Comparison of ENCODE assay signal across 10 cellular contexts in the genomic region with DNA sequence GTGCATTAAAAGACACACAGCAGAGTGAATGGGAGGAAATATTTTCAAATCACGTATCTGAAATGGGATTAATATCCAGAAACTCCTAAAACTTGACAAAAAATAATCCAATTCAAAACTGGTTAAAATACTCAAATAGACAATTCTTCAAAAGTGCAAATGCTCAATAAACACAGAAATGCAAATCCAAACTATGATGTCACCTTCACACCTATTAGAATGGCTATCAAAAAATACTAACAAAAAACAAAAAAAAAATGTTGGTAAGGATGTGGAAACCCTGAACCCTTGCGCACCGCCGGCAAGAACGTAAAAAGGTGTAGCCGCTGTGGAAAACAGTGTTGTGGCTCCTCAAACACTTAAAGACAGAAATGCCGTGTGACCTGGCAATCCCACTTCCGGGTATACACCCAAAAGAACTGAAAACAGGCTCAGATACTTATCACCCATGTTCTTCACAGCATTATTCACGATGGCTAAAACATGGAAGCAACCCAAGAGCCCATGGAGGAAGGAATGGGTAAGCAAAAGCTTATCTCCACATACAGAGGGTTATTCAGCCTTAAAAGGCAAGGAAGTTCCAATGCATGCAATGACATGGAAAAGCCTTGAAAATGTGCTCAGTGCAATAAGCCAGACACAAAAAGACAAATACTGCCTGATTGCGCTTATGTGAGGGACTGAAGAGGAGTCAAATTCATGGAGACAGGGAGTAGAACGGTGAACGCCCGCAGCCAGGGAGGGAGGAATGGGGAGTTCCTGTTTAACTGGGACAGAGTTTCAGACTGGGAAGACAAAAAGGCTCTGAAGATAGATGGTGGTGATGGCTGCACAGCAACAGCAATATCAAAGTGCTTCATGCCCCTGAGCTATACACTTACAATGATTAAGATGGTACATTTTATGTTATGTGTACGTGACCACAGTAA. TPM values are rescaled to one million over a fixed set of nuclear protein-coding genes. Genes with fewer than 3 reads are reported as not detected.
DNase-seq lines count a peak whose midpoint lies in the region; ATAC-seq and TF ChIP-seq lines count a peak whose summit lies in the region.
"Had no signal": no experiment of that assay in that cellular context is flagged by ENCODE, and none has a peak within 500 bp of the region (broad histone marks: within the 10 kb centered on the region; RNA-seq: fewer than 3 reads in every experiment).

No MANE protein-coding gene starts in this region.

- no peak overlapping the region for H3K9ac ChIP-seq in endodermal cell (ENCODE audit: extremely low read depth, low read length, poor library complexity, severe bottlenecking)

- H3K4me3 ChIP-seq in endodermal cell (ENCODE audit: low read length) (no peak overlapping the region), breast epithelium (no peak overlapping the region)

- no peaks in the 10 kb centered on the region for H3K9me3 ChIP-seq in endodermal cell (ENCODE audit: control insufficient read depth, low read length)
- no peaks in the 10 kb centered on the region for H3K9me3 ChIP-seq in breast epithelium

- no peaks in the 10 kb centered on the region for H3K9me3 Mint-ChIP-seq in activated CD8-positive, alpha-beta memory T cell treated with anti-CD3 and anti-CD28 coated beads, Interleukin-2, amount 10 ng/mL, durations not matched to agents 7 days and 5 days (ENCODE audit: low read depth)
- no peaks in the 10 kb centered on the region for H3K9me3 Mint-ChIP-seq in activated CD8-positive, alpha-beta T cell treated with anti-CD3 and anti-CD28 coated beads for 36 hours
- no peaks in the 10 kb centered on the region for H3K9me3 Mint-ChIP-seq in endodermal cell

- peak; percentile 88 for ATAC-seq in activated CD8-positive, alpha-beta memory T cell treated with anti-CD3 and anti-CD28 coated beads, Interleukin-2, amount 10 ng/mL, durations not matched to agents 7 days and 5 days
- ATAC-seq in activated CD8-positive, alpha-beta T cell treated with anti-CD3 and anti-CD28 coated beads for 36 hours, result peak; percentile 82
- peak; percentile 70 for ATAC-seq in stimulated activated naive CD8-positive, alpha-beta T cell treated with anti-CD3 and anti-CD28 coated beads, Interleukin-15, Interleukin-2, amounts not matched to agents 100 U/mL and 50 U/mL, for 24 hours

- H3K27ac Mint-ChIP-seq in activated CD8-positive, alpha-beta memory T cell treated with anti-CD3 and anti-CD28 coated beads, Interleukin-2, amount 10 ng/mL, durations not matched to agents 7 days and 5 days, result peak overlapping the region; percentile 75
- H3K27ac Mint-ChIP-seq in activated CD8-positive, alpha-beta T cell treated with anti-CD3 and anti-CD28 coated beads for 36 hours, result peak overlapping the region; percentile 73
- peak overlapping the region; percentile 2 for H3K27ac Mint-ChIP-seq in endodermal cell

- 95% methylated on average over 13 to 14 of the region's 14 CpGs for WGBS in endodermal cell (ENCODE audit: insufficient coverage in 1 of 2, insufficient read length in 1 of 2), 2 experiments

- peak; percentile 80 for DNase-seq in activated CD8-positive, alpha-beta memory T cell treated with anti-CD3 and anti-CD28 coated beads, Interleukin-2, amount 10 ng/mL, durations not matched to agents 7 days and 5 days
- no peak for DNase-seq in activated CD8-positive, alpha-beta memory T cell treated with anti-CD3 and anti-CD28 coated beads for 24 hours
- peak; percentile 72 for DNase-seq in activated CD8-positive, alpha-beta T cell treated with anti-CD3 and anti-CD28 coated beads for 36 hours
- no peak for DNase-seq in endodermal cell
- no peak for DNase-seq in stimulated activated naive CD8-positive, alpha-beta T cell treated with anti-CD3 and anti-CD28 coated beads, Interleukin-15, Interleukin-2, amounts not matched to agents 100 U/mL and 50 U/mL, for 24 hours
- no peak for DNase-seq in G401 (ENCODE audit: low spot score)
- no peak for DNase-seq in T1000 (lab: John Stamatoyannopoulos, UW)
- DNase-seq in breast epithelium (ENCODE audit: low spot score in 2 of 2), result no peak
- DNase-seq: 8988T; stimulated activated CD8-positive, alpha-beta memory T cell treated with anti-CD3 and anti-CD28 coated beads, Interleukin-4, amount 100 ng/mL, for 48 hours had no signal

- H3K27ac ChIP-seq in endodermal cell (ENCODE audit: low read depth, low read length) (no peak overlapping the region), breast epithelium (no peak overlapping the region)

- H3K36me3 ChIP-seq in endodermal cell (ENCODE audit: control insufficient read depth, insufficient read depth, low read length) (peaks cover 60% of the 10 kb centered on the region), breast epithelium (no peaks in the 10 kb centered on the region)

- intact Hi-C loops in activated CD8-positive, alpha-beta T cell treated with anti-CD3 and anti-CD28 coated beads for 36 hours (cut with micrococcal nuclease), result no loop called here
- intact Hi-C loops in breast epithelium (cut with DNase I; ENCODE audit: low total_unique reads), result no loop called here

- H3K4me1 Mint-ChIP-seq in activated CD8-positive, alpha-beta memory T cell treated with anti-CD3 and anti-CD28 coated beads, Interleukin-2, amount 10 ng/mL, durations not matched to agents 7 days and 5 days, result peaks cover 60% of the 10 kb centered on the region
- peaks cover 77% of the 10 kb centered on the region for H3K4me1 Mint-ChIP-seq in activated CD8-positive, alpha-beta T cell treated with anti-CD3 and anti-CD28 coated beads for 36 hours (ENCODE audit: low read depth)
- H3K4me1 Mint-ChIP-seq in endodermal cell, result no peaks in the 10 kb centered on the region

- no peaks in the 10 kb centered on the region for H3K27me3 Mint-ChIP-seq in activated CD8-positive, alpha-beta memory T cell treated with anti-CD3 and anti-CD28 coated beads, Interleukin-2, amount 10 ng/mL, durations not matched to agents 7 days and 5 days
- no peaks in the 10 kb centered on the region for H3K27me3 Mint-ChIP-seq in activated CD8-positive, alpha-beta T cell treated with anti-CD3 and anti-CD28 coated beads for 36 hours
- no peaks in the 10 kb centered on the region for H3K27me3 Mint-ChIP-seq in endodermal cell (ENCODE audit: insufficient read depth)

- H3K4me3 Mint-ChIP-seq in activated CD8-positive, alpha-beta memory T cell treated with anti-CD3 and anti-CD28 coated beads, Interleukin-2, amount 10 ng/mL, durations not matched to agents 7 days and 5 days, result peak overlapping the region; percentile 27
- H3K4me3 Mint-ChIP-seq in activated CD8-positive, alpha-beta T cell treated with anti-CD3 and anti-CD28 coated beads for 36 hours, result peak overlapping the region; percentile 6
- H3K4me3 Mint-ChIP-seq in endodermal cell, result no peak overlapping the region

- H3K27me3 ChIP-seq in endodermal cell (ENCODE audit: control insufficient read depth, insufficient read depth, low read length, poor library complexity, severe bottlenecking) (no peaks in the 10 kb centered on the region), breast epithelium (no peaks in the 10 kb centered on the region)

- in situ Hi-C loops in G401 (cut with HindIII; ENCODE audit: low sequenced_read_pairs), result no loop called here

- TF ChIP-seq POLR2A in breast epithelium (IDR thresholded peaks at IDR 0.05), result no peak

- POLR2A ChIA-PET in activated CD8-positive, alpha-beta T cell treated with anti-CD3 and anti-CD28 coated beads for 36 hours (lab: Charles Lee), result interaction anchor here (0.6 to 1.6 kb wide), 3 partner anchors 44 to 502 kb away, joined by 3 to 5 read pairs (median 3); no protein-coding TSS in a partner anchor

- CTCF ChIA-PET in activated CD8-positive, alpha-beta memory T cell treated with anti-CD3 and anti-CD28 coated beads, Interleukin-2, amount 10 ng/mL, durations not matched to agents 7 days and 5 days (lab: Charles Lee), result interaction anchor here (0.6 to 1.0 kb wide), 2 partner anchors 18 to 90 kb away, joined by 3 read pairs; no protein-coding TSS in a partner anchor
- CTCF ChIA-PET in activated CD8-positive, alpha-beta T cell treated with anti-CD3 and anti-CD28 coated beads for 36 hours (lab: Charles Lee), result no interaction called here

- H3K4me1 ChIP-seq in endodermal cell (ENCODE audit: control insufficient read depth, insufficient read depth, low read length), result no peaks in the 10 kb centered on the region
- peaks cover 3 to 5% of the 10 kb centered on the region in 2 donors for H3K4me1 ChIP-seq in breast epithelium

- TF ChIP-seq CTCF in activated CD8-positive, alpha-beta T cell treated with anti-CD3 and anti-CD28 coated beads for 36 hours (IDR thresholded peaks at IDR 0.05), result no peak
- no peak for TF ChIP-seq CTCF in endodermal cell (conservative IDR thresholded peaks at IDR 0.05)
- no peak for TF ChIP-seq CTCF in breast epithelium (IDR thresholded peaks at IDR 0.05)

- H3K36me3 Mint-ChIP-seq in activated CD8-positive, alpha-beta memory T cell treated with anti-CD3 and anti-CD28 coated beads, Interleukin-2, amount 10 ng/mL, durations not matched to agents 7 days and 5 days, result peaks cover 40% of the 10 kb centered on the region
- H3K36me3 Mint-ChIP-seq in activated CD8-positive, alpha-beta T cell treated with anti-CD3 and anti-CD28 coated beads for 36 hours (ENCODE audit: low read depth), result peaks cover 51% of the 10 kb centered on the region
- peaks cover 58% of the 10 kb centered on the region for H3K36me3 Mint-ChIP-seq in endodermal cell (ENCODE audit: low read depth)

RNA-seq across cellular contexts. Expression of gene BRD1, which starts 19.6 kb away (rescaled TPM):
- total RNA-seq in activated CD8-positive, alpha-beta memory T cell treated with anti-CD3 and anti-CD28 coated beads, Interleukin-2, amount 10 ng/mL, durations not matched to agents 7 days and 5 days, result 10 to 100 TPM; 49.9 to 56.6 TPM
- 10 to 100 TPM; 24.5 to 29.0 TPM for total RNA-seq in activated CD8-positive, alpha-beta T cell treated with anti-CD3 and anti-CD28 coated beads for 36 hours
- total RNA-seq in endodermal cell (10 to 100 TPM; 49.5 to 54.9 TPM), breast epithelium (10 to 100 TPM; 33.4 to 35.1 (median 34.1) TPM)
- polyA plus RNA-seq in endodermal cell (2013, experiment 1 of 2), result 39.8 TPM
- polyA plus RNA-seq in endodermal cell (2013, experiment 2 of 2), result 36.7 TPM
- total RNA-seq in G401 (2014; rRNA removed; shearing (Covaris generic)), result 19.3 and 27.5 TPM in 2 replicates

RNA-seq across cellular contexts. Expression of gene ZBED4, which starts 45.6 kb away (rescaled TPM):
- total RNA-seq in activated CD8-positive, alpha-beta memory T cell treated with anti-CD3 and anti-CD28 coated beads, Interleukin-2, amount 10 ng/mL, durations not matched to agents 7 days and 5 days, result 10 to 100 TPM; 24.1 to 25.7 TPM
- 10 to 100 TPM; 19.7 to 20.1 TPM for total RNA-seq in activated CD8-positive, alpha-beta T cell treated with anti-CD3 and anti-CD28 coated beads for 36 hours
- total RNA-seq in endodermal cell, result 10 to 100 TPM; 22.0 to 26.6 TPM
- polyA plus RNA-seq in endodermal cell (2013, experiment 1 of 2), result 31.2 TPM
- polyA plus RNA-seq in endodermal cell (2013, experiment 2 of 2), result 29.0 TPM
- total RNA-seq in G401 (2014; rRNA removed; shearing (Covaris generic)), result 10.0 and 12.8 TPM in 2 replicates
- 10 to 100 TPM in 2 of 3 donors, 1 to 10 TPM in 1; 7.5 to 11.3 (median 10.5) TPM for total RNA-seq in breast epithelium

Comparison
In these comparisons a context has a peak if more than half of its experiments do, and no peak if none do; other contexts are left out.
1. DNase-seq: peak in activated CD8-positive, alpha-beta memory T cell treated with anti-CD3 and anti-CD28 coated beads, Interleukin-2, amount 10 ng/mL, durations not matched to agents 7 days and 5 days (single experiment) and activated CD8-positive, alpha-beta T cell treated with anti-CD3 and anti-CD28 coated beads for 36 hours (single experiment); none in activated CD8-positive, alpha-beta memory T cell treated with anti-CD3 and anti-CD28 coated beads for 24 hours (single experiment), endodermal cell (single experiment), stimulated activated naive CD8-positive, alpha-beta T cell treated with anti-CD3 and anti-CD28 coated beads, Interleukin-15, Interleukin-2, amounts not matched to agents 100 U/mL and 50 U/mL, for 24 hours (single experiment), G401 (single experiment), T1000 (single experiment) and breast epithelium (0 of 2).
2. H3K27ac Mint-ChIP-seq: peak in every context shown above with its lines; median percentile 75 in activated CD8-positive, alpha-beta memory T cell treated with anti-CD3 and anti-CD28 coated beads, Interleukin-2, amount 10 ng/mL, durations not matched to agents 7 days and 5 days; 73 in activated CD8-positive, alpha-beta T cell treated with anti-CD3 and anti-CD28 coated beads for 36 hours; 2 in endodermal cell.
3. Peak in every context shown above with its lines, with median percentiles within 50 percentile points of each other: ATAC-seq.